In the genomic region with DNA sequence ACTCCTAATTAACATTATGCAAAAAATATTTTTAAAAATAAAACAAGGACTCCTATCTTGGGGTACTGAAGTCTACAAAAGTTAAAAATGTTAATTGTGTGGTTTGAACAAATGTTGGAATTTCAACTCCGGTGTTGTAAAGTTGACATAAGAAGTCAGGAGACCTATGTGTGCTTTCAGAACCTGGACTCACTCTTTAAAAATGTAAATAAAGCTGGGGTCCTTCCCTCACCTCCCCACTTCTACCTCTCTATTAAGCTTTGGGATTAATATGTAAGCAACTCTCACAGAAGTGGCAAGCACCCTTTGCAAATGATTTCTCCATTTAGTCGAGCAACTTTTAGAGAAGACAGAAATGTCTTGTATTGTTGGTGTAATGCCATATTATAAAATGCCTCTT, we compare ENCODE assay signal across 1 cellular context.
A peak's percentile ranks its signal among the peaks of the same experiment; 100 is the strongest.
TF ChIP-seq lines count a peak whose summit lies in the region.

No MANE protein-coding gene starts in this region.

TF ChIP-seq in HepG2, 621 proteins besides CTCF, POLR2A, EP300 and RAD21 (continued from another document and continues in another):
- TF ChIP-seq, protein P1, sequence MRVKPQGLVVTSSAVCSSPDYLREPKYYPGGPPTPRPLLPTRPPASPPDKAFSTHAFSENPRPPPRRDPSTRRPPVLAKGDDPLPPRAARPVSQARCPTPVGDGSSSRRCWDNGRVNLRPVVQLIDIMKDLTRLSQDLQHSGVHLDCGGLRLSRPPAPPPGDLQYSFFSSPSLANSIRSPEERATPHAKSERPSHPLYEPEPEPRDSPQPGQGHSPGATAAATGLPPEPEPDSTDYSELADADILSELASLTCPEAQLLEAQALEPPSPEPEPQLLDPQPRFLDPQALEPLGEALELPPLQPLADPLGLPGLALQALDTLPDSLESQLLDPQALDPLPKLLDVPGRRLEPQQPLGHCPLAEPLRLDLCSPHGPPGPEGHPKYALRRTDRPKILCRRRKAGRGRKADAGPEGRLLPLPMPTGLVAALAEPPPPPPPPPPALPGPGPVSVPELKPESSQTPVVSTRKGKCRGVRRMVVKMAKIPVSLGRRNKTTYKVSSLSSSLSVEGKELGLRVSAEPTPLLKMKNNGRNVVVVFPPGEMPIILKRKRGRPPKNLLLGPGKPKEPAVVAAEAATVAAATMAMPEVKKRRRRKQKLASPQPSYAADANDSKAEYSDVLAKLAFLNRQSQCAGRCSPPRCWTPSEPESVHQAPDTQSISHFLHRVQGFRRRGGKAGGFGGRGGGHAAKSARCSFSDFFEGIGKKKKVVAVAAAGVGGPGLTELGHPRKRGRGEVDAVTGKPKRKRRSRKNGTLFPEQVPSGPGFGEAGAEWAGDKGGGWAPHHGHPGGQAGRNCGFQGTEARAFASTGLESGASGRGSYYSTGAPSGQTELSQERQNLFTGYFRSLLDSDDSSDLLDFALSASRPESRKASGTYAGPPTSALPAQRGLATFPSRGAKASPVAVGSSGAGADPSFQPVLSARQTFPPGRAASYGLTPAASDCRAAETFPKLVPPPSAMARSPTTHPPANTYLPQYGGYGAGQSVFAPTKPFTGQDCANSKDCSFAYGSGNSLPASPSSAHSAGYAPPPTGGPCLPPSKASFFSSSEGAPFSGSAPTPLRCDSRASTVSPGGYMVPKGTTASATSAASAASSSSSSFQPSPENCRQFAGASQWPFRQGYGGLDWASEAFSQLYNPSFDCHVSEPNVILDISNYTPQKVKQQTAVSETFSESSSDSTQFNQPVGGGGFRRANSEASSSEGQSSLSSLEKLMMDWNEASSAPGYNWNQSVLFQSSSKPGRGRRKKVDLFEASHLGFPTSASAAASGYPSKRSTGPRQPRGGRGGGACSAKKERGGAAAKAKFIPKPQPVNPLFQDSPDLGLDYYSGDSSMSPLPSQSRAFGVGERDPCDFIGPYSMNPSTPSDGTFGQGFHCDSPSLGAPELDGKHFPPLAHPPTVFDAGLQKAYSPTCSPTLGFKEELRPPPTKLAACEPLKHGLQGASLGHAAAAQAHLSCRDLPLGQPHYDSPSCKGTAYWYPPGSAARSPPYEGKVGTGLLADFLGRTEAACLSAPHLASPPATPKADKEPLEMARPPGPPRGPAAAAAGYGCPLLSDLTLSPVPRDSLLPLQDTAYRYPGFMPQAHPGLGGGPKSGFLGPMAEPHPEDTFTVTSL (CRISPR knock-in tag; IDR thresholded peaks at IDR 0.05; ENCODE audit: borderline replicate concordance) = peak; percentile 61; the same call in 1 of the 2 replicates
- TF ChIP-seq SOX13 (IDR thresholded peaks at IDR 0.05) = no peak
- TF ChIP-seq SOX13 (CRISPR knock-in tag; conservative IDR thresholded peaks at IDR 0.05 in 1 of 2, IDR thresholded peaks at IDR 0.05 in 1 of 2) = peak in 1 of 2 experiments; percentile 62; a peak in 1 of 4 replicates
- TF ChIP-seq SOX5 (CRISPR knock-in tag; IDR thresholded peaks at IDR 0.05; ENCODE audit: borderline replicate concordance) = peak; percentile 46; the same call in 1 of the 2 replicates
- no peak for TF ChIP-seq REPIN1 (CRISPR knock-in tag; IDR thresholded peaks at IDR 0.05; ENCODE audit: borderline replicate concordance, low read depth)
- TF ChIP-seq HNF4A (CRISPR knock-in tag; IDR thresholded peaks at IDR 0.05) = peak; percentile 31; the same call in 1 of the 2 replicates
- no peak for TF ChIP-seq YEATS2 (CRISPR knock-in tag; IDR thresholded peaks at IDR 0.05; ENCODE audit: borderline replicate concordance)
- peak; percentile 57 for TF ChIP-seq SAP130 (CRISPR knock-in tag; IDR thresholded peaks at IDR 0.05; ENCODE audit: low read depth)
- TF ChIP-seq, protein P2, sequence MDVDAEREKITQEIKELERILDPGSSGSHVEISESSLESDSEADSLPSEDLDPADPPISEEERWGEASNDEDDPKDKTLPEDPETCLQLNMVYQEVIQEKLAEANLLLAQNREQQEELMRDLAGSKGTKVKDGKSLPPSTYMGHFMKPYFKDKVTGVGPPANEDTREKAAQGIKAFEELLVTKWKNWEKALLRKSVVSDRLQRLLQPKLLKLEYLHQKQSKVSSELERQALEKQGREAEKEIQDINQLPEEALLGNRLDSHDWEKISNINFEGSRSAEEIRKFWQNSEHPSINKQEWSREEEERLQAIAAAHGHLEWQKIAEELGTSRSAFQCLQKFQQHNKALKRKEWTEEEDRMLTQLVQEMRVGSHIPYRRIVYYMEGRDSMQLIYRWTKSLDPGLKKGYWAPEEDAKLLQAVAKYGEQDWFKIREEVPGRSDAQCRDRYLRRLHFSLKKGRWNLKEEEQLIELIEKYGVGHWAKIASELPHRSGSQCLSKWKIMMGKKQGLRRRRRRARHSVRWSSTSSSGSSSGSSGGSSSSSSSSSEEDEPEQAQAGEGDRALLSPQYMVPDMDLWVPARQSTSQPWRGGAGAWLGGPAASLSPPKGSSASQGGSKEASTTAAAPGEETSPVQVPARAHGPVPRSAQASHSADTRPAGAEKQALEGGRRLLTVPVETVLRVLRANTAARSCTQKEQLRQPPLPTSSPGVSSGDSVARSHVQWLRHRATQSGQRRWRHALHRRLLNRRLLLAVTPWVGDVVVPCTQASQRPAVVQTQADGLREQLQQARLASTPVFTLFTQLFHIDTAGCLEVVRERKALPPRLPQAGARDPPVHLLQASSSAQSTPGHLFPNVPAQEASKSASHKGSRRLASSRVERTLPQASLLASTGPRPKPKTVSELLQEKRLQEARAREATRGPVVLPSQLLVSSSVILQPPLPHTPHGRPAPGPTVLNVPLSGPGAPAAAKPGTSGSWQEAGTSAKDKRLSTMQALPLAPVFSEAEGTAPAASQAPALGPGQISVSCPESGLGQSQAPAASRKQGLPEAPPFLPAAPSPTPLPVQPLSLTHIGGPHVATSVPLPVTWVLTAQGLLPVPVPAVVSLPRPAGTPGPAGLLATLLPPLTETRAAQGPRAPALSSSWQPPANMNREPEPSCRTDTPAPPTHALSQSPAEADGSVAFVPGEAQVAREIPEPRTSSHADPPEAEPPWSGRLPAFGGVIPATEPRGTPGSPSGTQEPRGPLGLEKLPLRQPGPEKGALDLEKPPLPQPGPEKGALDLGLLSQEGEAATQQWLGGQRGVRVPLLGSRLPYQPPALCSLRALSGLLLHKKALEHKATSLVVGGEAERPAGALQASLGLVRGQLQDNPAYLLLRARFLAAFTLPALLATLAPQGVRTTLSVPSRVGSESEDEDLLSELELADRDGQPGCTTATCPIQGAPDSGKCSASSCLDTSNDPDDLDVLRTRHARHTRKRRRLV (CRISPR knock-in tag; IDR thresholded peaks at IDR 0.05) = no peak
- TF ChIP-seq, protein P3, sequence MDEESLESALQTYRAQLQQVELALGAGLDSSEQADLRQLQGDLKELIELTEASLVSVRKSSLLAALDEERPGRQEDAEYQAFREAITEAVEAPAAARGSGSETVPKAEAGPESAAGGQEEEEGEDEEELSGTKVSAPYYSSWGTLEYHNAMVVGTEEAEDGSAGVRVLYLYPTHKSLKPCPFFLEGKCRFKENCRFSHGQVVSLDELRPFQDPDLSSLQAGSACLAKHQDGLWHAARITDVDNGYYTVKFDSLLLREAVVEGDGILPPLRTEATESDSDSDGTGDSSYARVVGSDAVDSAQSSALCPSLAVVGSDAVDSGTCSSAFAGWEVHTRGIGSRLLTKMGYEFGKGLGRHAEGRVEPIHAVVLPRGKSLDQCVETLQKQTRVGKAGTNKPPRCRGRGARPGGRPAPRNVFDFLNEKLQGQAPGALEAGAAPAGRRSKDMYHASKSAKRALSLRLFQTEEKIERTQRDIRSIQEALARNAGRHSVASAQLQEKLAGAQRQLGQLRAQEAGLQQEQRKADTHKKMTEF (CRISPR knock-in tag; IDR thresholded peaks at IDR 0.05) = no peak
- no peak for TF ChIP-seq AHR (CRISPR knock-in tag; IDR thresholded peaks at IDR 0.05)
- TF ChIP-seq ZNF44 (CRISPR knock-in tag; IDR thresholded peaks at IDR 0.05) = no peak
- TF ChIP-seq, protein P4, sequence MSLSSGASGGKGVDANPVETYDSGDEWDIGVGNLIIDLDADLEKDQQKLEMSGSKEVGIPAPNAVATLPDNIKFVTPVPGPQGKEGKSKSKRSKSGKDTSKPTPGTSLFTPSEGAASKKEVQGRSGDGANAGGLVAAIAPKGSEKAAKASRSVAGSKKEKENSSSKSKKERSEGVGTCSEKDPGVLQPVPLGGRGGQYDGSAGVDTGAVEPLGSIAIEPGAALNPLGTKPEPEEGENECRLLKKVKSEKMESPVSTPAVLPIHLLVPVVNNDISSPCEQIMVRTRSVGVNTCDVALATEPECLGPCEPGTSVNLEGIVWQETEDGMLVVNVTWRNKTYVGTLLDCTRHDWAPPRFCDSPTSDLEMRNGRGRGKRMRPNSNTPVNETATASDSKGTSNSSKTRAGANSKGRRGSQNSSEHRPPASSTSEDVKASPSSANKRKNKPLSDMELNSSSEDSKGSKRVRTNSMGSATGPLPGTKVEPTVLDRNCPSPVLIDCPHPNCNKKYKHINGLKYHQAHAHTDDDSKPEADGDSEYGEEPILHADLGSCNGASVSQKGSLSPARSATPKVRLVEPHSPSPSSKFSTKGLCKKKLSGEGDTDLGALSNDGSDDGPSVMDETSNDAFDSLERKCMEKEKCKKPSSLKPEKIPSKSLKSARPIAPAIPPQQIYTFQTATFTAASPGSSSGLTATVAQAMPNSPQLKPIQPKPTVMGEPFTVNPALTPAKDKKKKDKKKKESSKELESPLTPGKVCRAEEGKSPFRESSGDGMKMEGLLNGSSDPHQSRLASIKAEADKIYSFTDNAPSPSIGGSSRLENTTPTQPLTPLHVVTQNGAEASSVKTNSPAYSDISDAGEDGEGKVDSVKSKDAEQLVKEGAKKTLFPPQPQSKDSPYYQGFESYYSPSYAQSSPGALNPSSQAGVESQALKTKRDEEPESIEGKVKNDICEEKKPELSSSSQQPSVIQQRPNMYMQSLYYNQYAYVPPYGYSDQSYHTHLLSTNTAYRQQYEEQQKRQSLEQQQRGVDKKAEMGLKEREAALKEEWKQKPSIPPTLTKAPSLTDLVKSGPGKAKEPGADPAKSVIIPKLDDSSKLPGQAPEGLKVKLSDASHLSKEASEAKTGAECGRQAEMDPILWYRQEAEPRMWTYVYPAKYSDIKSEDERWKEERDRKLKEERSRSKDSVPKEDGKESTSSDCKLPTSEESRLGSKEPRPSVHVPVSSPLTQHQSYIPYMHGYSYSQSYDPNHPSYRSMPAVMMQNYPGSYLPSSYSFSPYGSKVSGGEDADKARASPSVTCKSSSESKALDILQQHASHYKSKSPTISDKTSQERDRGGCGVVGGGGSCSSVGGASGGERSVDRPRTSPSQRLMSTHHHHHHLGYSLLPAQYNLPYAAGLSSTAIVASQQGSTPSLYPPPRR (CRISPR knock-in tag; IDR thresholded peaks at IDR 0.05; ENCODE audit: borderline replicate concordance) = no peak
- TF ChIP-seq ZNF234 (CRISPR knock-in tag; conservative IDR thresholded peaks at IDR 0.05) = no peak
- TF ChIP-seq GABPA (IDR thresholded peaks at IDR 0.05; ENCODE audit: low read depth, low read length) = no peak
- no peak for TF ChIP-seq GABPA (CRISPR knock-in tag; IDR thresholded peaks at IDR 0.05; ENCODE audit: low read depth)
- no peak for TF ChIP-seq ZNF160 (CRISPR knock-in tag; IDR thresholded peaks at IDR 0.05)
- TF ChIP-seq KMT2A (CRISPR knock-in tag; IDR thresholded peaks at IDR 0.05) = no peak
- no peak for TF ChIP-seq SMC3 (IDR thresholded peaks at IDR 0.05; ENCODE audit: low read length)
- TF ChIP-seq, protein P5, sequence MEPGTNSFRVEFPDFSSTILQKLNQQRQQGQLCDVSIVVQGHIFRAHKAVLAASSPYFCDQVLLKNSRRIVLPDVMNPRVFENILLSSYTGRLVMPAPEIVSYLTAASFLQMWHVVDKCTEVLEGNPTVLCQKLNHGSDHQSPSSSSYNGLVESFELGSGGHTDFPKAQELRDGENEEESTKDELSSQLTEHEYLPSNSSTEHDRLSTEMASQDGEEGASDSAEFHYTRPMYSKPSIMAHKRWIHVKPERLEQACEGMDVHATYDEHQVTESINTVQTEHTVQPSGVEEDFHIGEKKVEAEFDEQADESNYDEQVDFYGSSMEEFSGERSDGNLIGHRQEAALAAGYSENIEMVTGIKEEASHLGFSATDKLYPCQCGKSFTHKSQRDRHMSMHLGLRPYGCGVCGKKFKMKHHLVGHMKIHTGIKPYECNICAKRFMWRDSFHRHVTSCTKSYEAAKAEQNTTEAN (CRISPR knock-in tag; conservative IDR thresholded peaks at IDR 0.05) = 0 out of 2 replicates have a peak, but pooled peaks have one; percentile 47
- no peak for TF ChIP-seq ZNF703 (CRISPR knock-in tag; IDR thresholded peaks at IDR 0.05; ENCODE audit: borderline replicate concordance)
- TF ChIP-seq, protein P6, sequence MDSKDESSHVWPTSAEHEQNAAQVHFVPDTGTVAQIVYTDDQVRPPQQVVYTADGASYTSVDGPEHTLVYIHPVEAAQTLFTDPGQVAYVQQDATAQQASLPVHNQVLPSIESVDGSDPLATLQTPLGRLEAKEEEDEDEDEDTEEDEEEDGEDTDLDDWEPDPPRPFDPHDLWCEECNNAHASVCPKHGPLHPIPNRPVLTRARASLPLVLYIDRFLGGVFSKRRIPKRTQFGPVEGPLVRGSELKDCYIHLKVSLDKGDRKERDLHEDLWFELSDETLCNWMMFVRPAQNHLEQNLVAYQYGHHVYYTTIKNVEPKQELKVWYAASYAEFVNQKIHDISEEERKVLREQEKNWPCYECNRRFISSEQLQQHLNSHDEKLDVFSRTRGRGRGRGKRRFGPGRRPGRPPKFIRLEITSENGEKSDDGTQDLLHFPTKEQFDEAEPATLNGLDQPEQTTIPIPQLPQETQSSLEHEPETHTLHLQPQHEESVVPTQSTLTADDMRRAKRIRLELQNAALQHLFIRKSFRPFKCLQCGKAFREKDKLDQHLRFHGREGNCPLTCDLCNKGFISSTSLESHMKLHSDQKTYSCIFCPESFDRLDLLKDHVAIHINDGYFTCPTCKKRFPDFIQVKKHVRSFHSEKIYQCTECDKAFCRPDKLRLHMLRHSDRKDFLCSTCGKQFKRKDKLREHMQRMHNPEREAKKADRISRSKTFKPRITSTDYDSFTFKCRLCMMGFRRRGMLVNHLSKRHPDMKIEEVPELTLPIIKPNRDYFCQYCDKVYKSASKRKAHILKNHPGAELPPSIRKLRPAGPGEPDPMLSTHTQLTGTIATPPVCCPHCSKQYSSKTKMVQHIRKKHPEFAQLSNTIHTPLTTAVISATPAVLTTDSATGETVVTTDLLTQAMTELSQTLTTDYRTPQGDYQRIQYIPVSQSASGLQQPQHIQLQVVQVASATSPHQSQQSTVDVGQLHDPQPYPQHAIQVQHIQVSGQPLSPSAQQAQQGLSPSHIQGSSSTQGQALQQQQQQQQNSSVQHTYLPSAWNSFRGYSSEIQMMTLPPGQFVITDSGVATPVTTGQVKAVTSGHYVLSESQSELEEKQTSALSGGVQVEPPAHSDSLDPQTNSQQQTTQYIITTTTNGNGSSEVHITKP (CRISPR knock-in tag; IDR thresholded peaks at IDR 0.05; ENCODE audit: low read depth) = no peak
- no peak for TF ChIP-seq ONECUT2 (CRISPR knock-in tag; IDR thresholded peaks at IDR 0.05)
- no peak for TF ChIP-seq NFATC3 (CRISPR knock-in tag; IDR thresholded peaks at IDR 0.05)
- TF ChIP-seq ZNF616 (CRISPR knock-in tag; IDR thresholded peaks at IDR 0.05; ENCODE audit: low read depth) = no peak
- no peak for TF ChIP-seq ZNF263 (CRISPR knock-in tag; IDR thresholded peaks at IDR 0.05)
- TF ChIP-seq NFRKB (IDR thresholded peaks at IDR 0.05) = no peak
- no peak for TF ChIP-seq SSRP1 (CRISPR knock-in tag; IDR thresholded peaks at IDR 0.05)
- no peak for TF ChIP-seq NR2F2 (IDR thresholded peaks at IDR 0.05; ENCODE audit: borderline replicate concordance, low read depth)
- peak; percentile 29; the same call in 1 of the 2 replicates for TF ChIP-seq CREM (IDR thresholded peaks at IDR 0.05)
- TF ChIP-seq CREM (CRISPR knock-in tag; IDR thresholded peaks at IDR 0.05) = no peak
- no peak for TF ChIP-seq SOX6 (IDR thresholded peaks at IDR 0.05)
- peak; percentile 28; the same call in 1 of the 2 replicates for TF ChIP-seq SOX6 (CRISPR knock-in tag; IDR thresholded peaks at IDR 0.05)
- no peak for TF ChIP-seq CENPT (CRISPR knock-in tag; IDR thresholded peaks at IDR 0.05; ENCODE audit: low read depth)
- TF ChIP-seq, protein P7, sequence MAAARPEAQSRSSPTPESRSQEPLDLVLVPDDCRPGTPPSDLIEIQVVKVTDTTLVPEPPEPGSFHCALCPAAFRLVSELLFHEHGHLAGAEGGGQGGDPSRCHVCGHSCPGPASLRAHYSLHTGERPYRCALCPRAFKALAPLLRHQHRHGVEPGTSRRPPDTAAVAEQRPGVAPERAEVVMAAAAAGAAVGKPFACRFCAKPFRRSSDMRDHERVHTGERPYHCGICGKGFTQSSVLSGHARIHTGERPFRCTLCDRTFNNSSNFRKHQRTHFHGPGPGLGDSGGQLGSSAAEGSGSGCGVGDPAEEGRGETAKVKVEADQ (CRISPR knock-in tag; IDR thresholded peaks at IDR 0.05; ENCODE audit: borderline replicate concordance) = no peak
